11 cellular contexts compared by ENCODE assay signal in the genomic region with DNA sequence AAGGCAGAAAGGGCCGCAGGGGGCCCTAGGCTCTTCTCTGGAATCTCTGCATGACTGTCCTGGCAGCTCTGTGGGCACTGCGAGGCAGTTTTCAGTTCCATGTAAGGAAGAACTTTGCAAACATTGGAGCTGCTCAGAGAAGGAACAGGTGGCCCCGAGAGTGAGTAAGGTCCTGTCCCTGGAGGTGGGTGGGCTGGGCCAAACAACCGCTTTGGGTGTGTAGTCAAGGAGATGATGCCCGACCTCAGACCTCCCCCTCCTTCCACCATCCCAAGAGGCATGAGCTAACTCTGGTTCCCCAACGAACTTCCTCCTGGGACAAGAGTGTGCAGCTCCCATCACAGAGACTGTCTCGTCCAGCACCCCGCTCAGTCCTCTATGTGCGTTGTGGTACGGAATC. TPM values are rescaled to one million over a fixed set of nuclear protein-coding genes. Genes with fewer than 3 reads are reported as not detected.
DNase-seq lines count a peak whose midpoint lies in the region; ATAC-seq and TF ChIP-seq lines count a peak whose summit lies in the region.
"Had no signal": no experiment of that assay in that cellular context is flagged by ENCODE, and none has a peak within 500 bp of the region (broad histone marks: within the 10 kb centered on the region; RNA-seq: fewer than 3 reads in every experiment).

No MANE protein-coding gene starts in this region.

- H3K4me3 ChIP-seq in IMR-90 (ENCODE audit: insufficient read depth, low read depth, low read length) (no peak overlapping the region), esophagus squamous epithelium (no peak overlapping the region)

- peak overlapping the region; percentile 95 for H4K91ac ChIP-seq in IMR-90 (ENCODE audit: insufficient read depth, low read depth, low read length)

- H3K9me1 ChIP-seq in IMR-90 (ENCODE audit: insufficient read depth, low read length), result peaks cover 47% of the 10 kb centered on the region

- H3K9ac ChIP-seq in IMR-90 (ENCODE audit: low read depth, low read length), result no peak overlapping the region

- intact Hi-C loops in IMR-90 (cut with micrococcal nuclease), result loop anchor here (5.0 kb wide), 1 partner anchor 46 kb away; no protein-coding TSS in a partner anchor
- intact Hi-C loops in esophagus squamous epithelium (cut with DNase I), result no loop called here

- TF ChIP-seq RAD21 in IMR-90 (IDR thresholded peaks at IDR 0.05; ENCODE audit: low read length), result no peak

- H3K4me2 ChIP-seq in IMR-90 (ENCODE audit: low read depth, low read length), result no peak overlapping the region

- H3K79me1 ChIP-seq in IMR-90 (ENCODE audit: low read depth in 1 of 2, low read length in 2 of 2), result no peaks in the 10 kb centered on the region; a peak in 1 of 4 replicates

- DNase-seq in IMR-90 (peak; percentile 15), T1000 (lab: John Stamatoyannopoulos, UW) (peak; percentile 22), iris pigment epithelial cell (ENCODE audit: low read depth) (peak; percentile 18), substantia nigra (lab: John Stamatoyannopoulos, UW) (peak in 2 of 49 donors; percentile 30 to 41), esophagus squamous epithelium (lab: John Stamatoyannopoulos, UW) (no peak)
- no peak for DNase-seq in activated CD8-positive, alpha-beta memory T cell treated with anti-CD3 and anti-CD28 coated beads, Interleukin-2, amount 50 U/mL, for 48 hours
- DNase-seq in stimulated activated CD4-positive, alpha-beta T cell treated with anti-CD3 and anti-CD28 coated beads, Interleukin-2, amount 100 ng/mL, for 24 hours, result no peak
- DNase-seq: activated naive CD8-positive, alpha-beta T cell treated with anti-CD3 and anti-CD28 coated beads, Interleukin-2, amount 10 ng/mL, durations not matched to agents 7 days and 5 days had no signal

- peak overlapping the region; percentile 89 for H2BK20ac ChIP-seq in IMR-90 (ENCODE audit: low read depth, low read length)

- CTCF ChIA-PET in IMR-90 (lab: Yijun Ruan, JAX), result interaction anchor here (0.6 kb wide), 1 partner anchor 129 kb away, joined by 3 read pairs; no protein-coding TSS in a partner anchor

- H3K4ac ChIP-seq in IMR-90 (ENCODE audit: low read depth, low read length), result peak overlapping the region; percentile 94

- WGBS in IMR-90 (ENCODE audit: extremely low coverage in 2 of 2, insufficient read length in 1 of 2), 2 experiments, result 43% methylated on average over 1 of the region's 10 CpGs; no CpG with 5 or more reads in 1 of the 2 experiments
- 40 to 60% methylated on average over 4 to 7 of the region's 10 CpGs for WGBS in esophagus squamous epithelium, 2 donors

- TF ChIP-seq POLR2A in IMR-90 (IDR thresholded peaks at IDR 0.05; ENCODE audit: low read depth, low read length), result no peak
- no peak for TF ChIP-seq POLR2A in esophagus squamous epithelium (IDR thresholded peaks at IDR 0.05)

- H2AFZ ChIP-seq in IMR-90 (replicated peaks; ENCODE audit: low read length, poor library complexity), result peak overlapping the region; percentile 81

- dilution Hi-C loops in IMR-90 (cut with HindIII; ENCODE audit: low sequenced_read_pairs, unreplicated experiment), result no loop called here

- no TSS peak for BruUV-seq in IMR-90 (replicated peaks; lab: Mats Ljungman, UMichigan)

- peak overlapping the region; percentile 81 for H2BK5ac ChIP-seq in IMR-90 (ENCODE audit: low read depth, low read length, poor library complexity, severe bottlenecking)

- H4K5ac ChIP-seq in IMR-90 (ENCODE audit: low read depth, low read length), result peak overlapping the region; percentile 8; the same call in 1 of the 2 replicates

- peak overlapping the region; percentile 35; the same call in 1 of the 2 replicates for H3K23ac ChIP-seq in IMR-90 (ENCODE audit: low read depth, low read length)

- no peaks in the 10 kb centered on the region for H4K20me1 ChIP-seq in IMR-90 (ENCODE audit: insufficient read depth, low read length)

- H3K9me3 ChIP-seq in IMR-90 (ENCODE audit: control insufficient read depth, insufficient read depth, low read length) (no peaks in the 10 kb centered on the region), esophagus squamous epithelium (no peaks in the 10 kb centered on the region)

- peak overlapping the region; percentile 3; the same call in 1 of the 2 replicates for H3K18ac ChIP-seq in IMR-90 (ENCODE audit: low read depth, low read length)

- peak overlapping the region; percentile 85 for H2BK120ac ChIP-seq in IMR-90 (ENCODE audit: low read depth, low read length)

- ATAC-seq in IMR-90 (ENCODE audit: low read depth) (no peak), GM21825 (IDR thresholded peaks at IDR 0.05; ENCODE audit: unreplicated experiment) (no peak)

- peak overlapping the region; percentile 91 for H3K14ac ChIP-seq in IMR-90 (replicated peaks; ENCODE audit: low read depth, low read length)

- H3K56ac ChIP-seq in IMR-90 (ENCODE audit: extremely low read depth, insufficient read depth, low read length), result no peak overlapping the region

- peak overlapping the region; percentile 81; the same call in 2 of the 3 replicates for H2BK15ac ChIP-seq in IMR-90 (ENCODE audit: low read depth, low read length)

- no peaks in the 10 kb centered on the region for H3K36me3 ChIP-seq in IMR-90 (ENCODE audit: control insufficient read depth, insufficient read depth, low read length)
- no peaks in the 10 kb centered on the region for H3K36me3 ChIP-seq in esophagus squamous epithelium

- H2AK9ac ChIP-seq in IMR-90 (replicated peaks; ENCODE audit: low read depth, low read length, poor library complexity), result peak overlapping the region; percentile 93

- TF ChIP-seq CTCF in IMR-90 (conservative IDR thresholded peaks at IDR 0.05; ENCODE audit: low read depth, low read length), result no peak
- TF ChIP-seq CTCF in esophagus squamous epithelium (IDR thresholded peaks at IDR 0.05), result no peak

- peaks cover 33% of the 10 kb centered on the region for H3K4me1 ChIP-seq in IMR-90 (ENCODE audit: control insufficient read depth, insufficient read depth, low read length)
- H3K4me1 ChIP-seq in esophagus squamous epithelium, result peaks cover 0 to 5% (median 0%) of the 10 kb centered on the region in 3 donors

- H3K27ac ChIP-seq in IMR-90 (ENCODE audit: insufficient read depth, low read length), result peak overlapping the region; percentile 48; the same call in 1 of the 2 replicates
- peak overlapping the region; percentile 9 for H3K27ac ChIP-seq in substantia nigra (ENCODE audit: low read depth, low read length, poor library complexity, severe bottlenecking)
- H3K27ac ChIP-seq in esophagus squamous epithelium, result peak overlapping the region in 1 of 4 donors; percentile 69

- peak overlapping the region; percentile 94 for H2AK5ac ChIP-seq in IMR-90 (ENCODE audit: low read depth, low read length)

- in situ Hi-C loops in IMR-90 (cut with MboI; ENCODE audit: low sequenced_read_pairs), result no loop called here

- POLR2A ChIA-PET in IMR-90 (lab: Charles Lee; ENCODE audit: unreplicated experiment), result interaction anchor here (0.6 kb wide), 1 partner anchor 69 kb away, joined by 3 read pairs; no protein-coding TSS in a partner anchor

- H3K27me3 ChIP-seq in IMR-90 (ENCODE audit: control insufficient read depth, insufficient read depth, low read length) (no peaks in the 10 kb centered on the region), esophagus squamous epithelium (peaks cover 0 to 13% (median 0%) of the 10 kb centered on the region in 4 donors)

- peak overlapping the region; percentile 86 to 94; a peak in 3 of 4 replicates for H4K8ac ChIP-seq in IMR-90 (ENCODE audit: low read depth in 2 of 2, low read length in 2 of 2)

TF ChIP-seq in IMR-90, 13 proteins besides CTCF, POLR2A, EP300 and RAD21:
- TF ChIP-seq, protein P1, sequence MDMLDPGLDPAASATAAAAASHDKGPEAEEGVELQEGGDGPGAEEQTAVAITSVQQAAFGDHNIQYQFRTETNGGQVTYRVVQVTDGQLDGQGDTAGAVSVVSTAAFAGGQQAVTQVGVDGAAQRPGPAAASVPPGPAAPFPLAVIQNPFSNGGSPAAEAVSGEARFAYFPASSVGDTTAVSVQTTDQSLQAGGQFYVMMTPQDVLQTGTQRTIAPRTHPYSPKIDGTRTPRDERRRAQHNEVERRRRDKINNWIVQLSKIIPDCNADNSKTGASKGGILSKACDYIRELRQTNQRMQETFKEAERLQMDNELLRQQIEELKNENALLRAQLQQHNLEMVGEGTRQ (IDR thresholded peaks at IDR 0.05; ENCODE audit: low read depth, low read length), result no peak
- TF ChIP-seq NFE2L2 (IDR thresholded peaks at IDR 0.05; ENCODE audit: low read depth, low read length), result no peak
- no peak for TF ChIP-seq BHLHE40 (IDR thresholded peaks at IDR 0.05; ENCODE audit: low read depth, low read length)
- no peak for TF ChIP-seq FOS (IDR thresholded peaks at IDR 0.05; ENCODE audit: low read depth, low read length)

RNA-seq across cellular contexts. Expression of a gene that starts 20.5 kb away (rescaled TPM):
- total RNA-seq in IMR-90 (2012; rRNA removed) (under 0.01 and 0.36 TPM in 2 replicates), esophagus squamous epithelium (10 to 100 TPM in 2 of 4 donors, 1 to 10 TPM in 2; 4.3 to 38.7 (median 15.1) TPM)
- polyA plus RNA-seq in IMR-90 (2012; rRNA removed), result 0.07 and 0.14 TPM in 2 replicates
- polyA plus RNA-seq in IMR-90 (2012; cell fraction: cytosol; rRNA removed), result 0.03 and 0.08 TPM in 2 replicates
- polyA plus RNA-seq in IMR-90 (2012; cell fraction: nucleus; rRNA removed; ENCODE audit: low replicate concordance), result 0.33 and 0.72 TPM in 2 replicates
- total RNA-seq: activated CD8-positive, alpha-beta memory T cell treated with anti-CD3 and anti-CD28 coated beads for 36 hours; lung microvascular endothelial cell had no signal

Comparison
In these comparisons a context has a peak if more than half of its experiments do, and no peak if none do; other contexts are left out.
1. DNase-seq: peak in IMR-90 (single experiment), T1000 (single experiment) and iris pigment epithelial cell (single experiment); none in activated CD8-positive, alpha-beta memory T cell treated with anti-CD3 and anti-CD28 coated beads, Interleukin-2, amount 50 U/mL, for 48 hours (single experiment), stimulated activated CD4-positive, alpha-beta T cell treated with anti-CD3 and anti-CD28 coated beads, Interleukin-2, amount 100 ng/mL, for 24 hours (0 of 2) and esophagus squamous epithelium (single experiment).